31 cellular contexts compared by ENCODE assay signal in the genomic region with DNA sequence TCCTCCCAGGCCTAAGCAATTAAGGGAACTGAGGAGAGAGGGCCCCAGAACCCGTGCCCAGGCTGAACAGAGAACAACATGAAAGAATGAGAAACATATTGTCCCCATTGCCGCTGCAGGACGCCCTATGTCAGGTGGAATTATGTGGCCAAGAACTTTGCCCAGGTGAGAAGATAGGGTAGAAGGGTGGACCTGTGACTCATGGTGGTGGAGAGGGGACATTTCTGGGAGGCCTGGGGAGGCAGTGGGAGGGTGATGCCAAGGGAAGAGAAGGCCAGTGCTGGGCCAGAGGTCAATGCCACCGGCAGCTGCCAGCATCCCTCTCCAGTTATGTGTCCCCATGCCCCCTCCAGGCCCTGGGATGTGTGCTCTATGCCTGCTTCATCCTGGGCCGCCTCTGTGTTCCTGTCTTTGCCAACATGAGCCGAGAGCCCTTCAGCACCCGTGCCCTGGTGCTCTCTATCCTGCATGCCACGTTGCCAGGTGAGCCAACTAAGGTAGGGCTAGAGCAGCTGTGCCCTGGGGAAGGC. TPM values are rescaled to one million over a fixed set of nuclear protein-coding genes. Genes with fewer than 3 reads are reported as not detected.
"Had no signal": no experiment of that assay in that cellular context is flagged by ENCODE, and none has a peak within 500 bp of the region (broad histone marks: within the 10 kb centered on the region; RNA-seq: fewer than 3 reads in every experiment).

No MANE protein-coding gene starts in this region.

- FAIRE-seq: bronchial epithelial cell had no signal

- H3K9me3 Mint-ChIP-seq: activated CD4-positive, alpha-beta T cell treated with anti-CD3 and anti-CD28 coated beads, Interleukin-2, amount 10 ng/mL, durations not matched to agents 24 days and 14 days; activated CD8-positive, alpha-beta T cell treated with anti-CD3 and anti-CD28 coated beads for 36 hours; activated naive CD4-positive, alpha-beta T cell treated with anti-CD3 and anti-CD28 coated beads, Interleukin-2, amount 10 ng/mL, durations not matched to agents 7 days and 5 days; activated naive CD8-positive, alpha-beta T cell treated with anti-CD3 and anti-CD28 coated beads, Interleukin-2, amount 50 U/mL, for 24 hours; activated T-cell treated with anti-CD3 and anti-CD28 coated beads, Interleukin-2, amount 50 U/mL, for 4 hours; activated T-helper 1 cell treated with anti-CD3 and anti-CD28 coated beads, Interleukin-12 subunit alpha, Interleukin-12 subunit beta, Interleukin-2, Interleukin-4 antibody, amounts not matched to agents 30 ng/mL and 10 ng/mL and 1 ng/mL, durations not matched to agents 14 hours and 24 hours and 36 hours had no signal

- H3K27ac Mint-ChIP-seq: activated CD4-positive, alpha-beta T cell treated with anti-CD3 and anti-CD28 coated beads, Interleukin-2, amount 10 ng/mL, durations not matched to agents 24 days and 14 days; activated CD8-positive, alpha-beta T cell treated with anti-CD3 and anti-CD28 coated beads for 36 hours; activated naive CD4-positive, alpha-beta T cell treated with anti-CD3 and anti-CD28 coated beads, Interleukin-2, amount 10 ng/mL, durations not matched to agents 7 days and 5 days; activated naive CD8-positive, alpha-beta T cell; activated naive CD8-positive, alpha-beta T cell treated with anti-CD3 and anti-CD28 coated beads, Interleukin-2, amount 50 U/mL, for 24 hours; activated T-helper 1 cell treated with anti-CD3 and anti-CD28 coated beads, Interleukin-12 subunit alpha, Interleukin-12 subunit beta, Interleukin-2, Interleukin-4 antibody, amounts not matched to agents 30 ng/mL and 10 ng/mL and 1 ng/mL, durations not matched to agents 14 hours and 24 hours and 36 hours; brain had no signal

- H3K4me1 ChIP-seq: SJCRH30 had no signal

- H3K36me3 ChIP-seq: SJCRH30 had no signal

- H3K4me3 ChIP-seq: SJCRH30, SK-N-MC had no signal

- H3K9me3 ChIP-seq: SJCRH30 had no signal

- H3K4me3 Mint-ChIP-seq: activated CD4-positive, alpha-beta T cell treated with anti-CD3 and anti-CD28 coated beads, Interleukin-2, amount 10 ng/mL, durations not matched to agents 24 days and 14 days; activated CD8-positive, alpha-beta T cell treated with anti-CD3 and anti-CD28 coated beads for 36 hours; activated naive CD4-positive, alpha-beta T cell treated with anti-CD3 and anti-CD28 coated beads, Interleukin-2, amount 10 ng/mL, durations not matched to agents 7 days and 5 days; activated naive CD8-positive, alpha-beta T cell; activated naive CD8-positive, alpha-beta T cell treated with anti-CD3 and anti-CD28 coated beads, Interleukin-2, amount 50 U/mL, for 24 hours; activated T-cell treated with anti-CD3 and anti-CD28 coated beads, Interleukin-2, amount 50 U/mL, for 4 hours; activated T-helper 1 cell treated with anti-CD3 and anti-CD28 coated beads, Interleukin-12 subunit alpha, Interleukin-12 subunit beta, Interleukin-2, Interleukin-4 antibody, amounts not matched to agents 30 ng/mL and 10 ng/mL and 1 ng/mL, durations not matched to agents 14 hours and 24 hours and 36 hours; brain had no signal

- H3K27ac ChIP-seq: SJCRH30, SK-N-MC had no signal

- ATAC-seq: activated CD8-positive, alpha-beta T cell treated with anti-CD3 and anti-CD28 coated beads for 36 hours; activated naive CD8-positive, alpha-beta T cell treated with anti-CD3 and anti-CD28 coated beads, Interleukin-2, amount 50 U/mL, for 24 hours; activated T-cell treated with anti-CD3 and anti-CD28 coated beads, Interleukin-2, amount 50 U/mL, for 4 hours; Panc1 had no signal

- H3K4me1 Mint-ChIP-seq: activated CD4-positive, alpha-beta T cell treated with anti-CD3 and anti-CD28 coated beads, Interleukin-2, amount 10 ng/mL, durations not matched to agents 24 days and 14 days; activated naive CD4-positive, alpha-beta T cell treated with anti-CD3 and anti-CD28 coated beads, Interleukin-2, amount 10 ng/mL, durations not matched to agents 7 days and 5 days; activated naive CD8-positive, alpha-beta T cell treated with anti-CD3 and anti-CD28 coated beads, Interleukin-2, amount 50 U/mL, for 24 hours had no signal

- DNase-seq: activated CD4-positive, alpha-beta T cell treated with anti-CD3 and anti-CD28 coated beads, Interleukin-2, amount 10 ng/mL, durations not matched to agents 24 days and 14 days; activated CD4-positive, alpha-beta T cell treated with anti-CD3 and anti-CD28 coated beads, Interleukin-2, amount 50 U/mL, for 4 hours; activated CD8-positive, alpha-beta T cell treated with anti-CD3 and anti-CD28 coated beads for 36 hours; activated effector memory CD4-positive, alpha-beta T cell treated with Interleukin-2 at 50 U/mL for 16 hours; activated naive CD4-positive, alpha-beta T cell treated with anti-CD3 and anti-CD28 coated beads, Interleukin-2, amount 10 ng/mL, durations not matched to agents 7 days and 5 days; activated naive CD8-positive, alpha-beta T cell treated with anti-CD3 and anti-CD28 coated beads, Interleukin-2, amount 50 U/mL, for 24 hours; activated T-cell treated with anti-CD3 and anti-CD28 coated beads for 4 hours; activated T-cell treated with anti-CD3 and anti-CD28 coated beads, Interleukin-2, amount 50 U/mL, for 4 hours; anterior cingulate cortex; central memory CD4-positive, alpha-beta T cell; Karpas-422; NCI-H1105; NCI-H1417 treated with DMSO at 0.1 percent for 48 hours; NCI-H187 treated with DMSO at 0.1 percent for 48 hours; NCI-H2081; NCI-H226; NCI-H446 treated with DMSO at 0.1 percent for 48 hours; NCI-H69; NCI-H82; SHP77; SJCRH30; T1000 had no signal

- H3K27me3 ChIP-seq: SJCRH30 had no signal

- H3K27me3 Mint-ChIP-seq: activated CD4-positive, alpha-beta T cell treated with anti-CD3 and anti-CD28 coated beads, Interleukin-2, amount 10 ng/mL, durations not matched to agents 24 days and 14 days; activated CD8-positive, alpha-beta T cell treated with anti-CD3 and anti-CD28 coated beads for 36 hours; activated naive CD8-positive, alpha-beta T cell; activated naive CD8-positive, alpha-beta T cell treated with anti-CD3 and anti-CD28 coated beads, Interleukin-2, amount 50 U/mL, for 24 hours had no signal

- H3K36me3 Mint-ChIP-seq: activated naive CD4-positive, alpha-beta T cell treated with anti-CD3 and anti-CD28 coated beads, Interleukin-2, amount 10 ng/mL, durations not matched to agents 7 days and 5 days; activated naive CD8-positive, alpha-beta T cell; brain had no signal

RNA-seq across cellular contexts. Expression of a gene that starts 15.6 kb away (rescaled TPM):
- total RNA-seq: activated CD4-positive, alpha-beta T cell treated with anti-CD3 and anti-CD28 coated beads, Interleukin-2, amount 10 ng/mL, durations not matched to agents 24 days and 14 days; activated T-helper 1 cell treated with anti-CD3 and anti-CD28 coated beads, Interleukin-12 subunit alpha, Interleukin-12 subunit beta, Interleukin-2, Interleukin-4 antibody, amounts not matched to agents 30 ng/mL and 10 ng/mL and 1 ng/mL, durations not matched to agents 14 hours and 24 hours and 36 hours; bronchial epithelial cell; MCF 10A; RPMI7951; SJCRH30; T-helper 1 cell treated with Interleukin-12 subunit alpha and Interleukin-12 subunit beta and Interleukin-4 antibody, amounts not matched to agents 30 ng/mL and 1 ng/mL, for 36 hours had no signal

RNA-seq across cellular contexts. Expression of a gene that starts 21.4 kb away (rescaled TPM):
- total RNA-seq: activated CD4-positive, alpha-beta T cell treated with anti-CD3 and anti-CD28 coated beads, Interleukin-2, amount 10 ng/mL, durations not matched to agents 24 days and 14 days; activated T-helper 1 cell treated with anti-CD3 and anti-CD28 coated beads, Interleukin-12 subunit alpha, Interleukin-12 subunit beta, Interleukin-2, Interleukin-4 antibody, amounts not matched to agents 30 ng/mL and 10 ng/mL and 1 ng/mL, durations not matched to agents 14 hours and 24 hours and 36 hours; T-helper 1 cell treated with Interleukin-12 subunit alpha and Interleukin-12 subunit beta and Interleukin-4 antibody, amounts not matched to agents 30 ng/mL and 1 ng/mL, for 36 hours had no signal
